Comparison of ENCODE assay signal across 27 cellular contexts in genomic region chr1:25687221-25688017, GRCh38.
DNase-seq lines count a peak whose midpoint lies in the region; ATAC-seq and TF ChIP-seq lines count a peak whose summit lies in the region.
"Had no signal": no experiment of that assay in that cellular context is flagged by ENCODE, and none has a peak within 500 bp of the region (broad histone marks: within the 10 kb centered on the region; RNA-seq: fewer than 3 reads in every experiment).

No MANE protein-coding gene starts in this region.

- no peak overlapping the region for H2BK5ac ChIP-seq in mesenchymal stem cell (ENCODE audit: low read depth, low read length, poor library complexity, severe bottlenecking)

- POLR2A ChIA-PET in CD8-positive, alpha-beta T cell (lab: Charles Lee): no interaction called here

- no peak overlapping the region for H2AFZ ChIP-seq in mesenchymal stem cell (ENCODE audit: low read depth, low read length)

- H2BK120ac ChIP-seq in mesenchymal stem cell (ENCODE audit: low read depth, low read length): no peak overlapping the region

- no peak overlapping the region for H2AK5ac ChIP-seq in mesenchymal stem cell (ENCODE audit: low read length, severe bottlenecking)

- peak overlapping the region; percentile 67 to 81 for H2BK12ac ChIP-seq in mesenchymal stem cell (ENCODE audit: low read length in 2 of 2)

- H3K9ac ChIP-seq in adipocyte (ENCODE audit: low read length) (peak overlapping the region; percentile 76), mesenchymal stem cell (ENCODE audit: low read length) (peak overlapping the region; percentile 87)

- CTCF ChIA-PET in CD8-positive, alpha-beta T cell (lab: Charles Lee): no interaction called here

- H3K4me1 ChIP-seq in CD8-positive, alpha-beta T cell (ENCODE audit: insufficient read depth, low read length): peaks cover 59% of the 10 kb centered on the region
- H3K4me1 ChIP-seq in adipocyte (ENCODE audit: control insufficient read depth, insufficient read depth, low read length) (peaks cover 60% of the 10 kb centered on the region), mesenchymal stem cell (ENCODE audit: control insufficient read depth, insufficient read depth, low read depth, low read length) (no peaks in the 10 kb centered on the region), stomach (peaks cover 4 to 30% (median 16%) of the 10 kb centered on the region in 4 donors), psoas muscle (peaks cover 38% of the 10 kb centered on the region)
- H3K4me1 ChIP-seq: SJSA1 had no signal

- TF ChIP-seq EP300 in stomach (IDR thresholded peaks at IDR 0.05): no peak

- no peaks in the 10 kb centered on the region for H3K27me3 Mint-ChIP-seq in CD8-positive, alpha-beta T cell (ENCODE audit: low read depth)

- H3K27me3 ChIP-seq in CD8-positive, alpha-beta T cell (ENCODE audit: insufficient read depth, low read length): no peaks in the 10 kb centered on the region
- H3K27me3 ChIP-seq in adipocyte (replicated peaks; ENCODE audit: control insufficient read depth, insufficient read depth, low read length): no peaks in the 10 kb centered on the region
- peaks cover 0 to 40% of the 10 kb centered on the region in 2 experiments for H3K27me3 ChIP-seq in mesenchymal stem cell (ENCODE audit: control insufficient read depth in 1 of 2, insufficient read depth in 1 of 2, low read length in 2 of 2)
- no peaks in the 10 kb centered on the region for H3K27me3 ChIP-seq in stomach
- H3K27me3 ChIP-seq in psoas muscle (ENCODE audit: insufficient read depth in 3 of 3, low read length in 2 of 3): no peaks in the 10 kb centered on the region
- H3K27me3 ChIP-seq: SJSA1, tibial nerve had no signal

- H3K36me3 ChIP-seq in CD8-positive, alpha-beta T cell (ENCODE audit: insufficient read depth, low read length): no peaks in the 10 kb centered on the region
- H3K36me3 ChIP-seq in adipocyte (ENCODE audit: control insufficient read depth, insufficient read depth, low read length, severe bottlenecking): no peaks in the 10 kb centered on the region
- peaks cover 0 to 4% of the 10 kb centered on the region in 2 experiments for H3K36me3 ChIP-seq in mesenchymal stem cell (ENCODE audit: control insufficient read depth in 1 of 2, insufficient read depth in 2 of 2, low read depth in 1 of 2, low read length in 2 of 2)
- H3K36me3 ChIP-seq in stomach: no peaks in the 10 kb centered on the region
- no peaks in the 10 kb centered on the region for H3K36me3 ChIP-seq in psoas muscle (ENCODE audit: insufficient read depth in 1 of 2, low read depth in 1 of 2)
- H3K36me3 ChIP-seq: SJSA1, tibial nerve had no signal

- no peak overlapping the region for H3K4me2 ChIP-seq in mesenchymal stem cell (ENCODE audit: low read length, poor library complexity, severe bottlenecking)

- H2BK15ac ChIP-seq in mesenchymal stem cell (ENCODE audit: low read depth, poor library complexity, severe bottlenecking): no peak overlapping the region

- H3K4me3 Mint-ChIP-seq in CD8-positive, alpha-beta T cell: no peak overlapping the region
- H3K4me3 Mint-ChIP-seq: activated naive CD4-positive, alpha-beta T cell treated with anti-CD3 and anti-CD28 coated beads, Interleukin-2, amount 10 ng/mL, durations not matched to agents 7 days and 5 days; memory B cell; stimulated activated naive B cell treated with anti-CD40 and anti-IgM and Interleukin-4, amounts not matched to agents 10 μg/mL and 1 μg/mL and 100 μg/mL, for 72 hours had no signal

- peak overlapping the region in 1 of 2 experiments; percentile 50 for H3K18ac ChIP-seq in mesenchymal stem cell (ENCODE audit: low read depth in 1 of 2, low read length in 2 of 2)

- H3K27ac ChIP-seq in CD8-positive, alpha-beta T cell (ENCODE audit: low read depth, low read length): no peak overlapping the region
- H3K27ac ChIP-seq in mesenchymal stem cell (ENCODE audit: low read length, poor library complexity, severe bottlenecking) (no peak overlapping the region), stomach (peak overlapping the region in 3 of 5 donors; percentile 17 to 77 (median 68)), psoas muscle (no peak overlapping the region)
- H3K27ac ChIP-seq: epithelial cell of prostate, HL-60, SJSA1 had no signal

- H3K79me1 ChIP-seq in mesenchymal stem cell (replicated peaks; ENCODE audit: low read length, poor library complexity, severe bottlenecking): no peaks in the 10 kb centered on the region

- no peak for DNase-seq in CD8-positive, alpha-beta T cell
- DNase-seq in adipocyte (ENCODE audit: low read depth) (no peak), mesenchymal stem cell (no peak), stomach (no peak), RKO (ENCODE audit: low spot score) (no peak), SKM-1 (lab: John Stamatoyannopoulos, UW; ENCODE audit: unreplicated experiment) (no peak), psoas muscle (no peak)
- DNase-seq: activated CD4-positive, alpha-beta T cell treated with anti-CD3 and anti-CD28 coated beads, Interleukin-2, amount 50 U/mL, for 48 hours; activated naive CD4-positive, alpha-beta T cell treated with anti-CD3 and anti-CD28 coated beads, Interleukin-2, amount 10 ng/mL, durations not matched to agents 7 days and 5 days; COR-L47; DMS53; effector CD8-positive, alpha-beta T cell; hypothalamus; left cardiac atrium; MM.1S; NCI-H1105 treated with DMSO at 0.1 percent for 48 hours; NCI-H187 treated with DMSO at 0.1 percent for 48 hours; NCI-H2171; NCI-H510A; nucleus accumbens; stimulated activated naive B cell treated with anti-CD40 and anti-IgM and Interleukin-4, amounts not matched to agents 10 μg/mL and 1 μg/mL and 100 μg/mL, for 72 hours had no signal

- no peak overlapping the region for H3K23ac ChIP-seq in mesenchymal stem cell (ENCODE audit: low read length in 2 of 2)

- H3K4me1 Mint-ChIP-seq in CD8-positive, alpha-beta T cell (ENCODE audit: low read depth): peaks cover 65% of the 10 kb centered on the region
- H3K4me1 Mint-ChIP-seq: memory B cell; stimulated activated naive B cell treated with anti-CD40 and anti-IgM and Interleukin-4, amounts not matched to agents 10 μg/mL and 1 μg/mL and 100 μg/mL, for 72 hours had no signal

- H3K4me3 ChIP-seq in CD8-positive, alpha-beta T cell (ENCODE audit: low read depth, low read length): no peak overlapping the region
- H3K4me3 ChIP-seq in adipocyte (ENCODE audit: low read length): peak overlapping the region; percentile 68
- H3K4me3 ChIP-seq in mesenchymal stem cell (ENCODE audit: insufficient read depth in 1 of 2, low read depth in 1 of 2, low read length in 2 of 2): peak overlapping the region in 1 of 2 experiments; percentile 75
- no peak overlapping the region for H3K4me3 ChIP-seq in stomach
- no peak overlapping the region for H3K4me3 ChIP-seq in psoas muscle
- H3K4me3 ChIP-seq: SJSA1 had no signal

- ATAC-seq in CD8-positive, alpha-beta T cell: no peak
- no peak for ATAC-seq in psoas muscle
- ATAC-seq: activated CD4-positive, CD25-positive, alpha-beta regulatory T cell treated with anti-CD3 and anti-CD28 coated beads, Interleukin-2, amount 50 U/mL, for 24 hours; stimulated activated naive B cell treated with anti-CD40 and anti-IgM and Interleukin-4, amounts not matched to agents 10 μg/mL and 1 μg/mL and 100 μg/mL, for 72 hours had no signal

- H3K14ac ChIP-seq in mesenchymal stem cell (ENCODE audit: low read length in 2 of 2): no peak overlapping the region

- 90% methylated on average over 3 of the region's 6 CpGs for WGBS in mesenchymal stem cell
- 77 to 85% (median 80%) methylated on average over 6 of the region's 6 CpGs for WGBS in stomach, 5 donors
- 82 to 93% (median 87%) methylated on average over 6 of the region's 6 CpGs for WGBS in psoas muscle, 3 donors

- no peaks in the 10 kb centered on the region for H3K9me3 Mint-ChIP-seq in CD8-positive, alpha-beta T cell
- H3K9me3 Mint-ChIP-seq: activated naive CD4-positive, alpha-beta T cell treated with anti-CD3 and anti-CD28 coated beads, Interleukin-2, amount 10 ng/mL, durations not matched to agents 7 days and 5 days; memory B cell; stimulated activated naive B cell treated with anti-CD40 and anti-IgM and Interleukin-4, amounts not matched to agents 10 μg/mL and 1 μg/mL and 100 μg/mL, for 72 hours had no signal

- peaks cover 53% of the 10 kb centered on the region for H3K36me3 Mint-ChIP-seq in CD8-positive, alpha-beta T cell
- H3K36me3 Mint-ChIP-seq: memory B cell; stimulated activated naive B cell treated with anti-CD40 and anti-IgM and Interleukin-4, amounts not matched to agents 10 μg/mL and 1 μg/mL and 100 μg/mL, for 72 hours had no signal

- H4K8ac ChIP-seq in mesenchymal stem cell (ENCODE audit: low read length): no peak overlapping the region

- no peak for TF ChIP-seq CTCF in CD8-positive, alpha-beta T cell (IDR thresholded peaks at IDR 0.05)
- TF ChIP-seq CTCF in stomach (IDR thresholded peaks at IDR 0.05) (no peak), psoas muscle (IDR thresholded peaks at IDR 0.05) (no peak)

- peak overlapping the region; percentile 47 for H3K27ac Mint-ChIP-seq in CD8-positive, alpha-beta T cell
- H3K27ac Mint-ChIP-seq: activated naive CD4-positive, alpha-beta T cell treated with anti-CD3 and anti-CD28 coated beads, Interleukin-2, amount 10 ng/mL, durations not matched to agents 7 days and 5 days; memory B cell; stimulated activated naive B cell treated with anti-CD40 and anti-IgM and Interleukin-4, amounts not matched to agents 10 μg/mL and 1 μg/mL and 100 μg/mL, for 72 hours had no signal

- H3K9me3 ChIP-seq in CD8-positive, alpha-beta T cell (ENCODE audit: low read length): no peaks in the 10 kb centered on the region
- H3K9me3 ChIP-seq in adipocyte (ENCODE audit: control insufficient read depth, low read length) (no peaks in the 10 kb centered on the region), mesenchymal stem cell (ENCODE audit: control insufficient read depth, low read length) (no peaks in the 10 kb centered on the region), stomach (no peaks in the 10 kb centered on the region), psoas muscle (no peaks in the 10 kb centered on the region)
- H3K9me3 ChIP-seq: SJSA1, tibial nerve had no signal

- H3K4ac ChIP-seq in mesenchymal stem cell (ENCODE audit: low read depth in 1 of 2, low read length in 2 of 2): no peak overlapping the region

- H4K91ac ChIP-seq in mesenchymal stem cell (ENCODE audit: low read length): no peak overlapping the region

- intact Hi-C loops in CD8-positive, alpha-beta T cell (cut with DNase I, micrococcal nuclease): no loop called here
- intact Hi-C loops in stomach (cut with DNase I; ENCODE audit: low total_unique reads) (no loop called here), psoas muscle (cut with DNase I) (loop anchor here in 1 of 2 donors (5.0 kb wide), 1 partner anchor 110 kb away; no protein-coding TSS in a partner anchor)

- no peak for TF ChIP-seq POLR2A in stomach (IDR thresholded peaks at IDR 0.05)

Comparison
In these comparisons a context has a peak if more than half of its experiments do, and no peak if none do; other contexts are left out.
1. H3K27ac ChIP-seq: peak in stomach (3 of 5); none in CD8-positive, alpha-beta T cell (single experiment), mesenchymal stem cell (single experiment) and psoas muscle (single experiment).